Comparison of ENCODE assay signal across 10 cellular contexts in the genomic region with DNA sequence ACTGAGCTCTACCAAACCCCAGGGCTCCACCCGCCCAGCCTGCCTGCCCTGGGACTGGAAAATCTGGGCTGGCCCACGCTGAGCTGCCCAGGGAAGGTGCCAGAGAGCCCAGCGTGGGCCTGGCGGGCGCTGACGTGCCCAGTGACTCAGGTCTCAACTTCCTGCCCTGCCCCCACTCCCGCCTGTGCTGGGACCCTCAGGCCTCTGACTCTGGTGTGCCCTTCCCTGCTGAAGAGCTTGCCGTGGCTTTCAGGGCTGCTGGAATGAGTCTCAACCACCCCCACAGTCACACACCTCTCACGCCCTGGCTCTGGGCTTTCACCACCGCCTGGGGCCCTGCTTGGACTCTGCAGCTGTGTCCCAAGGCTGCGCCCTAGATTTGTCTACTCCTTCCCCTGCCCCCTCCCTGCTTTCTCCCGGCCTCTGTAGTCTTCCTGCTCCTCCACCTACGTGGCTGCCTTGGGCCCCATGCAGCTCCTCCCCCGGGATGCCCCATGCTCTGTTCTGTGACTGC. TPM values are rescaled to one million over a fixed set of nuclear protein-coding genes. Genes with fewer than 3 reads are reported as not detected.
DNase-seq lines count a peak whose midpoint lies in the region; ATAC-seq and TF ChIP-seq lines count a peak whose summit lies in the region.
"Had no signal": no experiment of that assay in that cellular context is flagged by ENCODE, and none has a peak within 500 bp of the region (broad histone marks: within the 10 kb centered on the region; RNA-seq: fewer than 3 reads in every experiment).

No MANE protein-coding gene starts in this region.

- H4K91ac ChIP-seq in mesenchymal stem cell (ENCODE audit: low read length), result no peak overlapping the region

- H3K4ac ChIP-seq in mesenchymal stem cell (ENCODE audit: low read depth in 1 of 2, low read length in 2 of 2), result no peak overlapping the region

- WGBS in mesenchymal stem cell, result 73% methylated on average over 14 of the region's 14 CpGs

- no peak overlapping the region for H2BK12ac ChIP-seq in mesenchymal stem cell (ENCODE audit: low read length in 2 of 2)

- TF ChIP-seq CTCF in ascending aorta (IDR thresholded peaks at IDR 0.05), result no peak
- no peak for TF ChIP-seq CTCF in WERI-Rb-1 (IDR thresholded peaks at IDR 0.05; ENCODE audit: low read depth, low read length)

- peak; percentile 48 for DNase-seq in stimulated activated CD4-positive, alpha-beta T cell treated with anti-CD3 and anti-CD28 coated beads, Interleukin-1b, Interleukin-23, amount 100 ng/mL, for 48 hours
- no peak for DNase-seq in stimulated activated CD4-positive, alpha-beta T cell treated with anti-CD3 and anti-CD28 coated beads, Interleukin-12 subunit alpha, Interleukin-12 subunit beta, amount 100 ng/mL, for 4 hours
- DNase-seq in ascending aorta (ENCODE audit: low spot score in 2 of 2) (peak in 1 of 2 donors; percentile 76), mesenchymal stem cell (peak; percentile 45), WERI-Rb-1 (no peak), DMS153 (lab: John Stamatoyannopoulos, UW) (no peak)
- DNase-seq: NCI-H1930 had no signal

- no peak overlapping the region for H3K23ac ChIP-seq in mesenchymal stem cell (ENCODE audit: low read length in 2 of 2)

- H3K36me3 ChIP-seq in ascending aorta, result peaks cover 13 to 53% of the 10 kb centered on the region in 2 donors
- H3K36me3 ChIP-seq in mesenchymal stem cell (ENCODE audit: control insufficient read depth in 1 of 2, insufficient read depth in 2 of 2, low read depth in 1 of 2, low read length in 2 of 2), result peaks cover 84% of the 10 kb centered on the region in 2 experiments
- H3K36me3 ChIP-seq in WERI-Rb-1, result peaks cover 54% of the 10 kb centered on the region

- no peak for ATAC-seq in GM21529 (IDR thresholded peaks at IDR 0.05; ENCODE audit: unreplicated experiment)
- ATAC-seq in HG02678 (IDR thresholded peaks at IDR 0.05; ENCODE audit: unreplicated experiment), result no peak
- ATAC-seq: left lobe of liver had no signal

- no peaks in the 10 kb centered on the region for H3K27me3 ChIP-seq in ascending aorta
- no peaks in the 10 kb centered on the region for H3K27me3 ChIP-seq in mesenchymal stem cell (ENCODE audit: control insufficient read depth in 1 of 2, insufficient read depth in 1 of 2, low read length in 2 of 2)
- no peaks in the 10 kb centered on the region for H3K27me3 ChIP-seq in WERI-Rb-1 (ENCODE audit: insufficient read depth, low read depth, severe bottlenecking)

- H3K9me3 ChIP-seq in ascending aorta, result no peaks in the 10 kb centered on the region
- no peaks in the 10 kb centered on the region for H3K9me3 ChIP-seq in mesenchymal stem cell (ENCODE audit: control insufficient read depth, low read length)
- H3K9me3 ChIP-seq in WERI-Rb-1 (ENCODE audit: severe bottlenecking), result no peaks in the 10 kb centered on the region

- H3K4me3 ChIP-seq in ascending aorta (no peak overlapping the region), mesenchymal stem cell (ENCODE audit: insufficient read depth in 1 of 2, low read depth in 1 of 2, low read length in 2 of 2) (no peak overlapping the region), WERI-Rb-1 (ENCODE audit: low read depth, low read length) (no peak overlapping the region)

- H2AFZ ChIP-seq in mesenchymal stem cell (ENCODE audit: low read depth, low read length), result no peak overlapping the region

- H3K14ac ChIP-seq in mesenchymal stem cell (ENCODE audit: low read length in 2 of 2), result no peak overlapping the region

- H3K9ac ChIP-seq in mesenchymal stem cell (ENCODE audit: low read length), result no peak overlapping the region

- H3K27ac ChIP-seq in ascending aorta (peak overlapping the region; percentile 69 to 85), mesenchymal stem cell (ENCODE audit: low read length, poor library complexity, severe bottlenecking) (peak overlapping the region; percentile 72), WERI-Rb-1 (no peak overlapping the region)

- H3K4me1 ChIP-seq in ascending aorta (no peaks in the 10 kb centered on the region), mesenchymal stem cell (ENCODE audit: control insufficient read depth, insufficient read depth, low read depth, low read length) (peaks cover 24% of the 10 kb centered on the region)

- H2BK15ac ChIP-seq in mesenchymal stem cell (ENCODE audit: low read depth, poor library complexity, severe bottlenecking), result no peak overlapping the region

- peaks cover 20% of the 10 kb centered on the region for H3K79me1 ChIP-seq in mesenchymal stem cell (replicated peaks; ENCODE audit: low read length, poor library complexity, severe bottlenecking)

- H4K8ac ChIP-seq in mesenchymal stem cell (ENCODE audit: low read length), result no peak overlapping the region

- peak overlapping the region in 1 of 2 experiments; percentile 23 for H3K18ac ChIP-seq in mesenchymal stem cell (ENCODE audit: low read depth in 1 of 2, low read length in 2 of 2)

- H3K4me2 ChIP-seq in mesenchymal stem cell (ENCODE audit: low read length, poor library complexity, severe bottlenecking), result peak overlapping the region; percentile 19

- no peak overlapping the region for H2BK5ac ChIP-seq in mesenchymal stem cell (ENCODE audit: low read depth, low read length, poor library complexity, severe bottlenecking)

- H2BK120ac ChIP-seq in mesenchymal stem cell (ENCODE audit: low read depth, low read length), result no peak overlapping the region

- H2AK5ac ChIP-seq in mesenchymal stem cell (ENCODE audit: low read length, severe bottlenecking), result no peak overlapping the region

- intact Hi-C loops in ascending aorta (cut with DNase I), result no loop called here

RNA-seq across cellular contexts. Expression of a gene that starts 10.4 kb away (rescaled TPM):
- 25.3 TPM for total RNA-seq in ascending aorta
- 13.5 TPM for polyA plus RNA-seq in mesenchymal stem cell (2013, experiment 1 of 2)
- polyA plus RNA-seq in mesenchymal stem cell (2013, experiment 2 of 2), result 13.0 TPM

RNA-seq across cellular contexts. Expression of a gene that starts 22.7 kb away (rescaled TPM):
- 716 TPM for total RNA-seq in ascending aorta
- 181 TPM for polyA plus RNA-seq in mesenchymal stem cell (2013, experiment 1 of 2)
- 174 TPM for polyA plus RNA-seq in mesenchymal stem cell (2013, experiment 2 of 2)

RNA-seq across cellular contexts. Expression of a gene that starts 24.7 kb away (rescaled TPM):
- total RNA-seq in ascending aorta, result 18.5 TPM
- 3.5 TPM for polyA plus RNA-seq in mesenchymal stem cell (2013, experiment 1 of 2)
- 3.6 TPM for polyA plus RNA-seq in mesenchymal stem cell (2013, experiment 2 of 2)

RNA-seq across cellular contexts. Expression of a gene that starts 52.2 kb away (rescaled TPM):
- 73.4 TPM for total RNA-seq in ascending aorta
- 51.3 TPM for polyA plus RNA-seq in mesenchymal stem cell (2013, experiment 1 of 2)
- polyA plus RNA-seq in mesenchymal stem cell (2013, experiment 2 of 2), result 51.2 TPM

Comparison
In these comparisons a context has a peak if more than half of its experiments do, and no peak if none do; other contexts are left out.
1. DNase-seq: peak in stimulated activated CD4-positive, alpha-beta T cell treated with anti-CD3 and anti-CD28 coated beads, Interleukin-1b, Interleukin-23, amount 100 ng/mL, for 48 hours (single experiment) and mesenchymal stem cell (single experiment); none in stimulated activated CD4-positive, alpha-beta T cell treated with anti-CD3 and anti-CD28 coated beads, Interleukin-12 subunit alpha, Interleukin-12 subunit beta, amount 100 ng/mL, for 4 hours (single experiment), WERI-Rb-1 (single experiment) and DMS153 (single experiment).